ENCODE assay signal across 8 cellular contexts in the genomic region with DNA sequence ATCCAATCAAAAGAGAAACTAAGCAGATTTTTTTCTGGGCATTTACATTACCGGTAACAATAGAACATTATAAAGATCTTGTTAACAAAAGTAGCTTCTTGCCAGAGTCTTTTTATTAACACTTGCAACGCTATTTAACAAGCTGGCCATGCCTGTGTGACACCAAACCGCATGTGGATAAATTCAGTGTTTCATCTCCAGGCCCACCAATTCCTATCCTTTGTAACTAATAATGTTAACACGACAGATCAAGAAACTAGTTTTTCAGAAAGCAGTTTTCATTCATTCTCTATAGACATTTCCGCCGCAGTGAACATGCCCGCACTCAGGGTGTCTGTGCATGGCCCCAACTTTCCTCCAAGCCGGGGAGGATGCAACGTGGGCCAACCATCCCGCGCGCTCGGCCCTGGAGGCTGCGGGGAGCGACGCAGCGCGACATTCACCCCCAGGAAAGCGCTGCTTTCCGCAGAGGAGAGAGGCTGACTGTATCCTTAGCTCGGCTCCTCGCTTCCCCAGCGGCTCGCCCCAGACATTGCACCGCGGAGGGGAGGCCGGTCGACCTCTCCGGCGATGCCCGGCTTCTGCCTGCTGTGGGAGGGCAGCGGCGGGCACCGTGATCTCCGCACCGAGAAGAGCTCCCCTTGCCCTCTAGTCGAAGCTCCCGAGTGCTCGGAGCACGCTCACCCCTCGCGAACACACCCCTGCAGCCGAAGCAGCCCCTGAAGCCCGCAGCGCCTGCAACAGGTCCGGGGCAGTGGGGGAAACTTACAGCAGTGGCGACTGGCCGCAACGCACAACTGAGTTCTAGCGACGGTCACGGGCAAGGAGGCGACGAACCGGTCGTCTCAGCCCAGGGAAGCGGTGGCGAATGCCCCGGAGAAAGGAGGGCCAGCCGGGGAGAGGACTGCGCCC. TPM values are rescaled to one million over a fixed set of nuclear protein-coding genes. Genes with fewer than 3 reads are reported as not detected.
A peak's percentile ranks its signal among the peaks of the same experiment; 100 is the strongest.
DNase-seq lines count a peak whose midpoint lies in the region; ATAC-seq, FAIRE-seq and TF ChIP-seq lines count a peak whose summit lies in the region.

No MANE protein-coding gene starts in this region.

- peak in 4 of 7 experiments; percentile 18 to 55 (median 24) for DNase-seq in CD8-positive, alpha-beta T cell
- peak; percentile 32 for DNase-seq in GM20000 (ENCODE audit: low spot score)
- DNase-seq in HT-29 (ENCODE audit: low spot score): peak; percentile 67
- DNase-seq in T-helper 2 cell: peak in 3 of 5 experiments; percentile 9 to 46 (median 10)
- DNase-seq in breast epithelium (ENCODE audit: low spot score in 2 of 2): peak in 1 of 2 donors; percentile 61
- peak; percentile 83 for DNase-seq in kidney
- DNase-seq in stimulated activated CD4-positive, alpha-beta T cell treated with anti-CD3 and anti-CD28 coated beads, Interleukin-4, amount 100 ng/mL, for 24 hours: peak; percentile 40
- DNase-seq in NCI-H2029 treated with DMSO at 0.1 percent for 48 hours (lab: John Stamatoyannopoulos, UW): no peak

- no peaks in the 10 kb centered on the region for H3K36me3 Mint-ChIP-seq in CD8-positive, alpha-beta T cell

- no peaks in the 10 kb centered on the region for H3K9me3 ChIP-seq in CD8-positive, alpha-beta T cell (ENCODE audit: low read length)
- no peaks in the 10 kb centered on the region for H3K9me3 ChIP-seq in breast epithelium
- H3K9me3 ChIP-seq in kidney (ENCODE audit: control insufficient read depth in 1 of 2, low read length in 2 of 2): no peaks in the 10 kb centered on the region

- H3K27ac Mint-ChIP-seq in CD8-positive, alpha-beta T cell: peak overlapping the region; percentile 39

- peak overlapping the region; percentile 91 for H3K4me3 Mint-ChIP-seq in CD8-positive, alpha-beta T cell

- H3K27ac ChIP-seq in CD8-positive, alpha-beta T cell (ENCODE audit: low read depth, low read length): peak overlapping the region; percentile 31
- H3K27ac ChIP-seq in breast epithelium (peak overlapping the region; percentile 85 to 87), kidney (ENCODE audit: low read depth in 2 of 2, low read length in 2 of 2) (peak overlapping the region; percentile 81 to 84)

- no peak for TF ChIP-seq POLR2A in breast epithelium (IDR thresholded peaks at IDR 0.05)

- H3K27me3 Mint-ChIP-seq in CD8-positive, alpha-beta T cell (ENCODE audit: low read depth): peaks cover 22% of the 10 kb centered on the region

- H3K36me3 ChIP-seq in CD8-positive, alpha-beta T cell (ENCODE audit: insufficient read depth, low read length): no peaks in the 10 kb centered on the region
- H3K36me3 ChIP-seq in breast epithelium (no peaks in the 10 kb centered on the region), kidney (ENCODE audit: control insufficient read depth in 1 of 2, insufficient read depth in 2 of 2, low read length in 2 of 2) (peaks cover 0 to 11% of the 10 kb centered on the region in 2 donors)

- CTCF ChIA-PET in CD8-positive, alpha-beta T cell (lab: Charles Lee): interaction anchor here (1.0 to 8.4 kb wide), 4 partner anchors 9 to 737 kb away, joined by 3 to 67 read pairs (median 12); no protein-coding TSS in a partner anchor

- H3K4me3 ChIP-seq in CD8-positive, alpha-beta T cell (ENCODE audit: low read depth, low read length): peak overlapping the region; percentile 58
- H3K4me3 ChIP-seq in breast epithelium (peak overlapping the region; percentile 64 to 76 (median 74)), kidney (ENCODE audit: low read length in 2 of 2) (peak overlapping the region; percentile 74 to 80)

- intact Hi-C loops in CD8-positive, alpha-beta T cell (cut with DNase I, micrococcal nuclease): loop anchor here (1.0 to 10.0 kb wide), 3 partner anchors 8 to 595 kb away; no protein-coding TSS in a partner anchor
- intact Hi-C loops in breast epithelium (cut with DNase I; ENCODE audit: low total_unique reads): no loop called here
- intact Hi-C loops in kidney (cut with DNase I): loop anchor here (10.0 kb wide), 2 partner anchors 55 to 605 kb away; no protein-coding TSS in a partner anchor

- TF ChIP-seq CTCF in CD8-positive, alpha-beta T cell (IDR thresholded peaks at IDR 0.05): no peak
- TF ChIP-seq CTCF in GM20000 (IDR thresholded peaks at IDR 0.05; ENCODE audit: extremely low read depth, missing control alignments): no peak
- TF ChIP-seq CTCF in breast epithelium (IDR thresholded peaks at IDR 0.05): no peak
- no peak for TF ChIP-seq CTCF in kidney (IDR thresholded peaks at IDR 0.05; ENCODE audit: borderline replicate concordance, extremely low read depth, insufficient read depth)

- peak; percentile 29 for ATAC-seq in CD8-positive, alpha-beta T cell

- H3K27me3 ChIP-seq in CD8-positive, alpha-beta T cell (ENCODE audit: insufficient read depth, low read length): no peaks in the 10 kb centered on the region
- no peaks in the 10 kb centered on the region for H3K27me3 ChIP-seq in breast epithelium

- POLR2A ChIA-PET in CD8-positive, alpha-beta T cell (lab: Charles Lee): interaction anchor here (1.2 to 1.4 kb wide), 2 partner anchors 10 to 59 kb away, joined by 4 to 5 read pairs; no protein-coding TSS in a partner anchor

- no peaks in the 10 kb centered on the region for H3K9me3 Mint-ChIP-seq in CD8-positive, alpha-beta T cell

- H3K4me1 Mint-ChIP-seq in CD8-positive, alpha-beta T cell (ENCODE audit: low read depth): peaks cover 28% of the 10 kb centered on the region

- H3K9ac ChIP-seq in kidney (ENCODE audit: low read length in 2 of 2): peak overlapping the region; percentile 30 to 71

- peaks cover 16% of the 10 kb centered on the region for H3K4me1 ChIP-seq in CD8-positive, alpha-beta T cell (ENCODE audit: insufficient read depth, low read length)
- H3K4me1 ChIP-seq in breast epithelium (peaks cover 0 to 24% of the 10 kb centered on the region in 2 donors), kidney (ENCODE audit: control insufficient read depth in 1 of 2, insufficient read depth in 1 of 2, low read depth in 1 of 2, low read length in 2 of 2) (peaks cover 0 to 6% of the 10 kb centered on the region in 2 donors)

- no peak for FAIRE-seq in kidney (lab: Jason Lieb, UNC)

RNA-seq across cellular contexts. Expression of a gene that starts 0.7 kb away (rescaled TPM):
- 10 to 100 TPM; 44.2 to 51.1 TPM for total RNA-seq in CD8-positive, alpha-beta T cell
- 397 and 427 TPM in 2 replicates for total RNA-seq in HT-29 (2014; rRNA removed; shearing (Covaris generic))
- total RNA-seq in breast epithelium: 10 to 100 TPM in 2 of 3 donors, 1 to 10 TPM in 1; 8.3 to 16.7 (median 13.8) TPM
- total RNA-seq in kidney: 7.5 TPM
- polyA plus RNA-seq in kidney (ENCODE audit: insufficient read depth, low read depth, low replicate concordance): 5.3 TPM

RNA-seq across cellular contexts. Expression of a gene that starts 45.2 kb away (rescaled TPM):
- total RNA-seq in CD8-positive, alpha-beta T cell: 10 to 100 TPM; 29.2 to 37.0 TPM
- total RNA-seq in HT-29 (2014; rRNA removed; shearing (Covaris generic)): 224 and 238 TPM in 2 replicates
- 100 to 1,000 TPM; 123 to 218 (median 145) TPM for total RNA-seq in breast epithelium
- 113 TPM for total RNA-seq in kidney
- polyA plus RNA-seq in kidney (ENCODE audit: insufficient read depth, low read depth, low replicate concordance): 184 TPM

Comparison
In these comparisons a context has a peak if more than half of its experiments do, and no peak if none do; other contexts are left out.
1. H3K27ac ChIP-seq: peak in every context shown above with its lines; median percentile 86 in breast epithelium; 82 in kidney; 31 in CD8-positive, alpha-beta T cell.